ENCODE assay signal across 9 cellular contexts in the genomic region with DNA sequence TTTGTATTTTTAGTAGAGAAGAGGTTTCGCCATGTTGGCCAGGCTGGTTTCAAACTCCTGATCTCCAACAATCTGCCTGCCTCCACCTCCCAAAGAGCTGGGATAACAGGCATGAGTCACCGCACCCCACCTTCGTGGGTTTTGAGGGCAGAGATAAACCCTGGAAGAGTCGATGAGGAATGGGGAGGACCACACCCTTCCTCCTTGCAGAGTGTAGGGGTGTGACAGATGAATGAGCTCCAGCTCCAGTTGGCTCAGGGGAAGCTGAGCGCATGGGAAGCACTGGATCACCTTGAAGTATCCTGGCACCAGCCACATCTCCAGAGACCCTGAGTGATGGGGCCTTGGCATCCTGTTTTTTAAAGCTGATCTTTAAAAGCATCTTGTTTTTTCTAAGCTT. TPM values are rescaled to one million over a fixed set of nuclear protein-coding genes. Genes with fewer than 3 reads are reported as not detected.
"Had no signal": no experiment of that assay in that cellular context is flagged by ENCODE, and none has a peak within 500 bp of the region (broad histone marks: within the 10 kb centered on the region; RNA-seq: fewer than 3 reads in every experiment).

No MANE protein-coding gene starts in this region.

RNA-seq across cellular contexts. Expression of gene SPDYE2, which starts 32.5 kb away (rescaled TPM):
- total RNA-seq: occipital lobe, osteocyte, posterior vena cava, pulmonary artery endothelial cell, smooth muscle cell, transverse colon, upper lobe of right lung, uterus had no signal
- polyA plus RNA-seq: neural cell had no signal

RNA-seq across cellular contexts. Expression of gene UPK3BL2, which starts 40.0 kb away (rescaled TPM):
- total RNA-seq: smooth muscle cell had no signal
